In genomic region chr3:9067352-9067975, GRCh38 we compare ENCODE assay signal across 8 cellular contexts.
A peak's percentile ranks its signal among the peaks of the same experiment; 100 is the strongest.
DNase-seq lines count a peak whose midpoint lies in the region; ATAC-seq and TF ChIP-seq lines count a peak whose summit lies in the region.

No MANE protein-coding gene starts in this region.

- no peaks in the 10 kb centered on the region for H3K27me3 Mint-ChIP-seq in activated naive CD4-positive, alpha-beta T cell treated with anti-CD3 and anti-CD28 coated beads, Interleukin-2, amount 10 ng/mL, durations not matched to agents 7 days and 5 days

- no peaks in the 10 kb centered on the region for H3K36me3 Mint-ChIP-seq in activated naive CD4-positive, alpha-beta T cell treated with anti-CD3 and anti-CD28 coated beads, Interleukin-2, amount 10 ng/mL, durations not matched to agents 7 days and 5 days

- DNase-seq in activated naive CD4-positive, alpha-beta T cell treated with anti-CD3 and anti-CD28 coated beads, Interleukin-2, amount 10 ng/mL, durations not matched to agents 7 days and 5 days: peak; percentile 55
- DNase-seq in activated naive CD4-positive, alpha-beta T cell (lab: John Stamatoyannopoulos, UW): no peak
- peak; percentile 26 for DNase-seq in NCI-H774 (lab: John Stamatoyannopoulos, UW)
- peak; percentile 41 to 65 (median 53) for DNase-seq in body of pancreas
- peak; percentile 46 for DNase-seq in iPS DF 4.7 (ENCODE audit: extremely low read depth, low spot score)
- peak in 2 of 3 donors; percentile 9 to 20 for DNase-seq in stimulated activated CD4-positive, alpha-beta T cell treated with anti-CD3 and anti-CD28 coated beads, Interleukin-12 subunit alpha, Interleukin-12 subunit beta, amount 100 ng/mL, for 48 hours (ENCODE audit: low read depth in 2 of 3, low spot score in 1 of 3)
- DNase-seq in T-helper 9 cell: no peak

- no peaks in the 10 kb centered on the region for H3K36me3 ChIP-seq in body of pancreas (replicated peaks in 1 of 2; ENCODE audit: insufficient read depth in 1 of 2, low read depth in 2 of 2)

- ATAC-seq in HG02973 (IDR thresholded peaks at IDR 0.05; ENCODE audit: unreplicated experiment) (peak; percentile 60), body of pancreas (peak; percentile 71)

- H3K4me3 ChIP-seq in body of pancreas: no peak overlapping the region

- no peaks in the 10 kb centered on the region for H3K27me3 ChIP-seq in body of pancreas

- H3K4me3 Mint-ChIP-seq in activated naive CD4-positive, alpha-beta T cell treated with anti-CD3 and anti-CD28 coated beads, Interleukin-2, amount 10 ng/mL, durations not matched to agents 7 days and 5 days: no peak overlapping the region

- TF ChIP-seq POLR2A in body of pancreas (IDR thresholded peaks at IDR 0.05): no peak

- intact Hi-C loops in body of pancreas (cut with DNase I): no loop called here

- no peaks in the 10 kb centered on the region for H3K4me1 Mint-ChIP-seq in activated naive CD4-positive, alpha-beta T cell treated with anti-CD3 and anti-CD28 coated beads, Interleukin-2, amount 10 ng/mL, durations not matched to agents 7 days and 5 days

- peak; percentile 78 to 93 (median 90) for TF ChIP-seq CTCF in body of pancreas (IDR thresholded peaks at IDR 0.05)

- CTCF ChIA-PET in activated naive CD4-positive, alpha-beta T cell treated with anti-CD3 and anti-CD28 coated beads, Interleukin-2, amount 10 ng/mL, durations not matched to agents 7 days and 5 days (lab: Charles Lee): interaction anchor here (1.2 to 3.3 kb wide), 4 partner anchors 80 to 237 kb away, joined by 3 to 20 read pairs (median 4); no protein-coding TSS in a partner anchor

- no peaks in the 10 kb centered on the region for H3K4me1 ChIP-seq in body of pancreas

- no peaks in the 10 kb centered on the region for H3K9me3 ChIP-seq in body of pancreas

- H3K9me3 Mint-ChIP-seq in activated naive CD4-positive, alpha-beta T cell treated with anti-CD3 and anti-CD28 coated beads, Interleukin-2, amount 10 ng/mL, durations not matched to agents 7 days and 5 days: peaks cover 4% of the 10 kb centered on the region

- 21 to 30% methylated on average over 13 of the region's 13 CpGs for WGBS in body of pancreas, 2 donors

- H3K27ac Mint-ChIP-seq in activated naive CD4-positive, alpha-beta T cell treated with anti-CD3 and anti-CD28 coated beads, Interleukin-2, amount 10 ng/mL, durations not matched to agents 7 days and 5 days: no peak overlapping the region

- H3K27ac ChIP-seq in body of pancreas: no peak overlapping the region

Comparison
In these comparisons a context has a peak if more than half of its experiments do, and no peak if none do; other contexts are left out.
1. DNase-seq: peak in activated naive CD4-positive, alpha-beta T cell treated with anti-CD3 and anti-CD28 coated beads, Interleukin-2, amount 10 ng/mL, durations not matched to agents 7 days and 5 days (single experiment), NCI-H774 (single experiment), body of pancreas (4 of 4), iPS DF 4.7 (single experiment) and stimulated activated CD4-positive, alpha-beta T cell treated with anti-CD3 and anti-CD28 coated beads, Interleukin-12 subunit alpha, Interleukin-12 subunit beta, amount 100 ng/mL, for 48 hours (2 of 3); none in activated naive CD4-positive, alpha-beta T cell (0 of 4) and T-helper 9 cell (single experiment).